Comparison of ENCODE assay signal across 12 cellular contexts in genomic region chr9:136840140-136840876, GRCh38. TPM values are rescaled to one million over a fixed set of nuclear protein-coding genes. Genes with fewer than 3 reads are reported as not detected.
DNase-seq lines count a peak whose midpoint lies in the region; ATAC-seq, FAIRE-seq and TF ChIP-seq lines count a peak whose summit lies in the region.
"Had no signal": no experiment of that assay in that cellular context is flagged by ENCODE, and none has a peak within 500 bp of the region (broad histone marks: within the 10 kb centered on the region; RNA-seq: fewer than 3 reads in every experiment).

No MANE protein-coding gene starts in this region.

- peaks cover 0 to 7% of the 10 kb centered on the region in 2 experiments for H3K27me3 ChIP-seq in mesenchymal stem cell (ENCODE audit: control insufficient read depth in 1 of 2, insufficient read depth in 1 of 2, low read length in 2 of 2)

- no peaks in the 10 kb centered on the region for H3K9me3 Mint-ChIP-seq in natural killer cell
- no peaks in the 10 kb centered on the region for H3K9me3 Mint-ChIP-seq in natural killer cell treated with Interleukin-12 subunit alpha and Interleukin-12 subunit beta and Interleukin-15 and Interleukin-18, amount 100 ng/mL, for 72 hours
- H3K9me3 Mint-ChIP-seq: CD8-positive, alpha-beta T cell had no signal

- H3K79me1 ChIP-seq in mesenchymal stem cell (replicated peaks; ENCODE audit: low read length, poor library complexity, severe bottlenecking) = peaks cover 4% of the 10 kb centered on the region

- H3K36me3 Mint-ChIP-seq in natural killer cell = no peaks in the 10 kb centered on the region
- H3K36me3 Mint-ChIP-seq in natural killer cell treated with Interleukin-12 subunit alpha and Interleukin-12 subunit beta and Interleukin-15 and Interleukin-18, amount 100 ng/mL, for 72 hours = no peaks in the 10 kb centered on the region

- H2AK5ac ChIP-seq in mesenchymal stem cell (ENCODE audit: low read length, severe bottlenecking) = peak overlapping the region; percentile 23

- no peak overlapping the region for H2BK15ac ChIP-seq in mesenchymal stem cell (ENCODE audit: low read depth, poor library complexity, severe bottlenecking)

- no peak overlapping the region for H3K4me3 ChIP-seq in SK-N-MC
- no peak overlapping the region for H3K4me3 ChIP-seq in mesenchymal stem cell (ENCODE audit: insufficient read depth in 1 of 2, low read depth in 1 of 2, low read length in 2 of 2)
- H3K4me3 ChIP-seq: heart left ventricle, skin epidermis had no signal

- no peak overlapping the region for H3K4ac ChIP-seq in mesenchymal stem cell (ENCODE audit: low read depth in 1 of 2, low read length in 2 of 2)

- H3K4me1 ChIP-seq in mesenchymal stem cell (ENCODE audit: control insufficient read depth, insufficient read depth, low read depth, low read length) = peaks cover 45% of the 10 kb centered on the region

- no peak overlapping the region for H2BK120ac ChIP-seq in mesenchymal stem cell (ENCODE audit: low read depth, low read length)

- H3K27me3 Mint-ChIP-seq in natural killer cell (ENCODE audit: low read depth in 2 of 2) = no peaks in the 10 kb centered on the region
- no peaks in the 10 kb centered on the region for H3K27me3 Mint-ChIP-seq in natural killer cell treated with Interleukin-12 subunit alpha and Interleukin-12 subunit beta and Interleukin-15 and Interleukin-18, amount 100 ng/mL, for 72 hours

- ATAC-seq in natural killer cell (no peak), GM21619 (IDR thresholded peaks at IDR 0.05; ENCODE audit: unreplicated experiment) (no peak)
- no peak for ATAC-seq in natural killer cell treated with Interleukin-12 subunit alpha and Interleukin-12 subunit beta and Interleukin-15 and Interleukin-18, amount 100 ng/mL, for 72 hours
- ATAC-seq: CD8-positive, alpha-beta T cell had no signal

- H3K27ac Mint-ChIP-seq in natural killer cell = peak overlapping the region in 1 of 2 donors; percentile 2
- H3K27ac Mint-ChIP-seq in natural killer cell treated with Interleukin-12 subunit alpha and Interleukin-12 subunit beta and Interleukin-15 and Interleukin-18, amount 100 ng/mL, for 72 hours = no peak overlapping the region
- H3K27ac Mint-ChIP-seq: CD8-positive, alpha-beta T cell had no signal

- peaks cover 11 to 20% of the 10 kb centered on the region in 2 donors for H3K4me1 Mint-ChIP-seq in natural killer cell
- H3K4me1 Mint-ChIP-seq in natural killer cell treated with Interleukin-12 subunit alpha and Interleukin-12 subunit beta and Interleukin-15 and Interleukin-18, amount 100 ng/mL, for 72 hours (ENCODE audit: low read depth in 2 of 2) = peaks cover 4 to 7% of the 10 kb centered on the region in 2 donors

- DNase-seq in natural killer cell = no peak
- DNase-seq in natural killer cell treated with Interleukin-12 subunit alpha and Interleukin-12 subunit beta and Interleukin-15 and Interleukin-18, amount 100 ng/mL, for 72 hours (ENCODE audit: low spot score) = no peak
- no peak for DNase-seq in SK-N-MC (ENCODE audit: low read depth, low spot score)
- DNase-seq in mesenchymal stem cell = no peak
- no peak for DNase-seq in G401 (ENCODE audit: low spot score)
- no peak for DNase-seq in central memory CD4-positive, alpha-beta T cell
- no peak for DNase-seq in D721Med (ENCODE audit: insufficient read length, low spot score)
- DNase-seq: heart left ventricle had no signal

- peak overlapping the region; percentile 79 for H3K27ac ChIP-seq in SK-N-MC
- H3K27ac ChIP-seq in mesenchymal stem cell (ENCODE audit: low read length, poor library complexity, severe bottlenecking) = peak overlapping the region; percentile 83
- H3K27ac ChIP-seq: heart left ventricle had no signal

- H2BK12ac ChIP-seq in mesenchymal stem cell (ENCODE audit: low read length in 2 of 2) = no peak overlapping the region

- no peak overlapping the region for H2BK5ac ChIP-seq in mesenchymal stem cell (ENCODE audit: low read depth, low read length, poor library complexity, severe bottlenecking)

- H3K4me2 ChIP-seq in mesenchymal stem cell (ENCODE audit: low read length, poor library complexity, severe bottlenecking) = no peak overlapping the region

- no peaks in the 10 kb centered on the region for H3K9me3 ChIP-seq in SK-N-MC (ENCODE audit: low read depth, low read length)
- no peaks in the 10 kb centered on the region for H3K9me3 ChIP-seq in mesenchymal stem cell (ENCODE audit: control insufficient read depth, low read length)
- H3K9me3 ChIP-seq: heart left ventricle had no signal

- in situ Hi-C loops in G401 (cut with HindIII; ENCODE audit: low sequenced_read_pairs) = no loop called here

- H3K4me3 Mint-ChIP-seq in natural killer cell = peak overlapping the region; percentile 51
- H3K4me3 Mint-ChIP-seq in natural killer cell treated with Interleukin-12 subunit alpha and Interleukin-12 subunit beta and Interleukin-15 and Interleukin-18, amount 100 ng/mL, for 72 hours = no peak overlapping the region
- H3K4me3 Mint-ChIP-seq: CD8-positive, alpha-beta T cell had no signal

- 85% methylated on average over 32 of the region's 32 CpGs for WGBS in mesenchymal stem cell

- no peak overlapping the region for H4K91ac ChIP-seq in mesenchymal stem cell (ENCODE audit: low read length)

- no peaks in the 10 kb centered on the region; the same call in 1 of the 2 replicates for H3K36me3 ChIP-seq in SK-N-MC (ENCODE audit: insufficient read depth, low read length)
- peaks cover 12 to 64% of the 10 kb centered on the region in 2 experiments for H3K36me3 ChIP-seq in mesenchymal stem cell (ENCODE audit: control insufficient read depth in 1 of 2, insufficient read depth in 2 of 2, low read depth in 1 of 2, low read length in 2 of 2)

- H3K23ac ChIP-seq in mesenchymal stem cell (ENCODE audit: low read length in 2 of 2) = no peak overlapping the region

- H3K18ac ChIP-seq in mesenchymal stem cell (ENCODE audit: low read depth in 1 of 2, low read length in 2 of 2) = peak overlapping the region in 1 of 2 experiments; percentile 18

- TF ChIP-seq CTCF in natural killer cell (IDR thresholded peaks at IDR 0.05) (no peak), D721Med (IDR thresholded peaks at IDR 0.05; ENCODE audit: insufficient read depth, missing control alignments) (no peak)

- H4K8ac ChIP-seq in mesenchymal stem cell (ENCODE audit: low read length) = no peak overlapping the region

- intact Hi-C loops in natural killer cell (cut with micrococcal nuclease) = loop anchor here (5.0 to 10.0 kb wide), 3 partner anchors 33 to 306 kb away; partner anchors contain the start of gene RABL6

- no peak overlapping the region for H2AFZ ChIP-seq in mesenchymal stem cell (ENCODE audit: low read depth, low read length)

- no peak overlapping the region for H3K14ac ChIP-seq in mesenchymal stem cell (ENCODE audit: low read length in 2 of 2)

- H3K9ac ChIP-seq in SK-N-MC (ENCODE audit: insufficient read length) (no peak overlapping the region), mesenchymal stem cell (ENCODE audit: low read length) (no peak overlapping the region)

- FAIRE-seq in D721Med (lab: Jason Lieb, UNC) = no peak
- FAIRE-seq: GM12892 had no signal

RNA-seq across cellular contexts. Expression of gene AJM1, which starts 2.0 kb away (rescaled TPM):
- 10 to 100 TPM; 26.6 to 35.6 (median 31.5) TPM for total RNA-seq in natural killer cell
- total RNA-seq in natural killer cell treated with Interleukin-12 subunit alpha and Interleukin-12 subunit beta and Interleukin-15 and Interleukin-18, amount 100 ng/mL, for 72 hours = 10 to 100 TPM in 1 of 2 donors, 1 to 10 TPM in 1; 7.8 to 11.2 TPM
- polyA plus RNA-seq in mesenchymal stem cell (2013, experiment 1 of 2) = 2.3 TPM
- polyA plus RNA-seq in mesenchymal stem cell (2013, experiment 2 of 2) = 2.4 TPM
- 0.49 and 1.1 TPM in 2 replicates for total RNA-seq in G401 (2014; rRNA removed; shearing (Covaris generic))

RNA-seq across cellular contexts. Expression of gene PHPT1, which starts 8.9 kb away (rescaled TPM):
- total RNA-seq in natural killer cell = 10 to 100 TPM; 63.5 to 69.8 (median 67.7) TPM
- 100 to 1,000 TPM in 1 of 2 donors, 10 to 100 TPM in 1; 71.5 to 108 TPM for total RNA-seq in natural killer cell treated with Interleukin-12 subunit alpha and Interleukin-12 subunit beta and Interleukin-15 and Interleukin-18, amount 100 ng/mL, for 72 hours
- polyA plus RNA-seq in mesenchymal stem cell (2013, experiment 1 of 2) = 179 TPM
- polyA plus RNA-seq in mesenchymal stem cell (2013, experiment 2 of 2) = 179 TPM
- total RNA-seq in G401 (2014; rRNA removed; shearing (Covaris generic)) = 139 and 226 TPM in 2 replicates

RNA-seq across cellular contexts. Expression of gene MAMDC4, which starts 11.8 kb away (rescaled TPM):
- 1 to 10 TPM; 4.6 to 6.5 (median 5.8) TPM for total RNA-seq in natural killer cell
- 10 to 100 TPM; 16.0 to 17.2 TPM for total RNA-seq in natural killer cell treated with Interleukin-12 subunit alpha and Interleukin-12 subunit beta and Interleukin-15 and Interleukin-18, amount 100 ng/mL, for 72 hours
- 1.6 TPM for polyA plus RNA-seq in mesenchymal stem cell (2013, experiment 1 of 2)
- polyA plus RNA-seq in mesenchymal stem cell (2013, experiment 2 of 2) = 2.1 TPM
- total RNA-seq in G401 (2014; rRNA removed; shearing (Covaris generic)) = 1.9 TPM in 2 replicates

RNA-seq across cellular contexts. Expression of gene EDF1, which starts 25.8 kb away (rescaled TPM):
- total RNA-seq in natural killer cell = 100 to 1,000 TPM; 208 to 255 (median 227) TPM
- 100 to 1,000 TPM; 299 to 453 TPM for total RNA-seq in natural killer cell treated with Interleukin-12 subunit alpha and Interleukin-12 subunit beta and Interleukin-15 and Interleukin-18, amount 100 ng/mL, for 72 hours
- polyA plus RNA-seq in mesenchymal stem cell (2013, experiment 1 of 2) = 391 TPM
- polyA plus RNA-seq in mesenchymal stem cell (2013, experiment 2 of 2) = 389 TPM
- total RNA-seq in G401 (2014; rRNA removed; shearing (Covaris generic)) = 308 and 348 TPM in 2 replicates

RNA-seq across cellular contexts. Expression of gene RABL6, which starts 32.6 kb away (rescaled TPM):
- total RNA-seq in natural killer cell = 10 to 100 TPM; 72.7 to 82.5 (median 75.9) TPM
- total RNA-seq in natural killer cell treated with Interleukin-12 subunit alpha and Interleukin-12 subunit beta and Interleukin-15 and Interleukin-18, amount 100 ng/mL, for 72 hours = 100 to 1,000 TPM in 1 of 2 donors, 10 to 100 TPM in 1; 74.1 to 151 TPM
- 74.0 TPM for polyA plus RNA-seq in mesenchymal stem cell (2013, experiment 1 of 2)
- 70.6 TPM for polyA plus RNA-seq in mesenchymal stem cell (2013, experiment 2 of 2)
- 199 and 222 TPM in 2 replicates for total RNA-seq in G401 (2014; rRNA removed; shearing (Covaris generic))
